1 cellular context compared by ENCODE assay signal in the genomic region with DNA sequence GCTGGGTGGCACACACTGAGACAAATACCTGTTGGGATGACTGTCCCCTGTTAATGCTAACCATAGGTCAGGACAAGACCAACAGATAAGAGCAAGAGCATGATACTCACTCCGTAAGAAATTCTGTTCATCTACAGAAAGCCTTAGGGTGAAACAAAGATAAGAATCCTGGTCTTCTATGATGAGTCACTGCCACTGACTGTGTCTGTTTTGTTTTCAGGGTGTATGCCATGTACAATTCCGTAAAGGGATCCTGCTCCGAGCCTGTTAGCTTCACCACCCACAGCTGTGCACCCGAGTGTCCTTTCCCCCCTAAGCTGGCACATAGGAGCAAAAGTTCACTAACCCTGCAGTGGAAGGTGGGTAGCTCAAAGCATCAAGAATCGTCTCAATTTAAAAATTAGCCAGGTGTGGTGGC.
TF ChIP-seq lines count a peak whose summit lies in the region.

No MANE protein-coding gene starts in this region.

TF ChIP-seq in IMR-90, 13 proteins besides CTCF, POLR2A, EP300 and RAD21 (continued from another document):
- TF ChIP-seq ELK1 (IDR thresholded peaks at IDR 0.05; ENCODE audit: borderline replicate concordance, low read depth, low read length) (no peak), RFX5 (IDR thresholded peaks at IDR 0.05; ENCODE audit: low read depth, low read length) (no peak), FOS (IDR thresholded peaks at IDR 0.05; ENCODE audit: low read depth, low read length) (peak; percentile 36; the same call in 1 of the 2 replicates), USF2 (IDR thresholded peaks at IDR 0.05; ENCODE audit: low read depth, low read length) (no peak), CHD1 (IDR thresholded peaks at IDR 0.05; ENCODE audit: low read depth, low read length) (no peak)
